11 cellular contexts compared by ENCODE assay signal in genomic region chr1:192488058-192488457, GRCh38.
A peak's percentile ranks its signal among the peaks of the same experiment; 100 is the strongest.
DNase-seq lines count a peak whose midpoint lies in the region; ATAC-seq, FAIRE-seq and TF ChIP-seq lines count a peak whose summit lies in the region.
"Had no signal": no experiment of that assay in that cellular context is flagged by ENCODE, and none has a peak within 500 bp of the region (broad histone marks: within the 10 kb centered on the region; RNA-seq: fewer than 3 reads in every experiment).

No MANE protein-coding gene starts in this region.

- no peak overlapping the region for H2BK15ac ChIP-seq in mesenchymal stem cell (ENCODE audit: low read depth, poor library complexity, severe bottlenecking)

- H3K36me3 ChIP-seq in HCT116 (ENCODE audit: control insufficient read depth in 1 of 2, insufficient read depth in 2 of 2, low read length in 2 of 2): no peaks in the 10 kb centered on the region
- no peaks in the 10 kb centered on the region for H3K36me3 ChIP-seq in GM12878 (ENCODE audit: control insufficient read depth in 2 of 2, insufficient read depth in 2 of 2, low read length in 1 of 2)
- no peaks in the 10 kb centered on the region for H3K36me3 ChIP-seq in mesenchymal stem cell (ENCODE audit: control insufficient read depth in 1 of 2, insufficient read depth in 2 of 2, low read depth in 1 of 2, low read length in 2 of 2)

- H3K9me3 ChIP-seq in AG04450 (ENCODE audit: control insufficient read depth, insufficient read depth, low read length) (no peaks in the 10 kb centered on the region), HCT116 (ENCODE audit: control insufficient read depth in 1 of 2, insufficient read depth in 1 of 2, low read depth in 1 of 2, low read length in 2 of 2) (no peaks in the 10 kb centered on the region), GM12878 (replicated peaks; ENCODE audit: control insufficient read depth, insufficient read depth, low read length) (no peaks in the 10 kb centered on the region), mesenchymal stem cell (ENCODE audit: control insufficient read depth, low read length) (no peaks in the 10 kb centered on the region)

- H3K79me2 ChIP-seq in HCT116 (ENCODE audit: insufficient read depth, low read length): no peaks in the 10 kb centered on the region
- H3K79me2 ChIP-seq in GM12878 (ENCODE audit: control insufficient read depth, insufficient read depth, low read length): no peaks in the 10 kb centered on the region

- H3K4me3 ChIP-seq in AG04450 (ENCODE audit: low read depth, low read length) (no peak overlapping the region), HCT116 (replicated peaks in 1 of 2; ENCODE audit: low read depth in 1 of 2, low read length in 2 of 2) (no peak overlapping the region), GM12878 (no peak overlapping the region), mesenchymal stem cell (ENCODE audit: insufficient read depth in 1 of 2, low read depth in 1 of 2, low read length in 2 of 2) (no peak overlapping the region)

- H4K8ac ChIP-seq in mesenchymal stem cell (ENCODE audit: low read length): no peak overlapping the region

- no peak for TF ChIP-seq EP300 in GM12878 (IDR thresholded peaks at IDR 0.05; ENCODE audit: borderline replicate concordance in 1 of 2, control insufficient read depth in 1 of 2, low read depth in 2 of 2, low read length in 2 of 2)

- H3K23ac ChIP-seq in mesenchymal stem cell (ENCODE audit: low read length in 2 of 2): no peak overlapping the region

- H2BK5ac ChIP-seq in mesenchymal stem cell (ENCODE audit: low read depth, low read length, poor library complexity, severe bottlenecking): no peak overlapping the region

- DNase-seq in AG04450 (ENCODE audit: low read depth, low spot score) (no peak), HCT116 (ENCODE audit: low read depth, low spot score) (no peak), GM12878 (ENCODE audit: low read depth, low spot score) (no peak), mesenchymal stem cell (no peak), GDM1 (lab: John Stamatoyannopoulos, UW) (no peak), A172 (ENCODE audit: low spot score) (no peak)
- DNase-seq in activated CD4-positive, alpha-beta T cell treated with anti-CD3 and anti-CD28 coated beads, Interleukin-2, amount 10 ng/mL, durations not matched to agents 24 days and 14 days: no peak
- DNase-seq: C1 segment of cervical spinal cord, cortex of kidney, NCI-H1694 treated with DMSO at 0.1 percent for 48 hours had no signal

- in situ Hi-C loops in GM12878 (cut with MboI): no loop called here

- no peak overlapping the region for H2BK12ac ChIP-seq in mesenchymal stem cell (ENCODE audit: low read length in 2 of 2)

- H3K9ac ChIP-seq in HCT116 (ENCODE audit: low read length) (no peak overlapping the region), GM12878 (ENCODE audit: control insufficient read depth, insufficient read depth, low read length) (no peak overlapping the region), mesenchymal stem cell (ENCODE audit: low read length) (peak overlapping the region; percentile 95)

- TF ChIP-seq RAD21 in HCT116 (IDR thresholded peaks at IDR 0.05; ENCODE audit: low read depth) (no peak), GM12878 (IDR thresholded peaks at IDR 0.05; ENCODE audit: insufficient read depth, low read depth, low read length) (no peak)

- H2AFZ ChIP-seq in HCT116 (ENCODE audit: low read depth, low read length, poor library complexity, severe bottlenecking) (no peak overlapping the region), GM12878 (ENCODE audit: control insufficient read depth, low read depth, low read length) (no peak overlapping the region), mesenchymal stem cell (ENCODE audit: low read depth, low read length) (no peak overlapping the region)

- POLR2A ChIA-PET in AG04450 (lab: Yijun Ruan, JAX) (no interaction called here), HCT116 (lab: Charles Lee) (no interaction called here), GM12878 (lab: Charles Lee) (no interaction called here)

- no peaks in the 10 kb centered on the region for H3K79me1 ChIP-seq in mesenchymal stem cell (replicated peaks; ENCODE audit: low read length, poor library complexity, severe bottlenecking)

- H4K20me1 ChIP-seq in HCT116 (ENCODE audit: insufficient read depth) (no peaks in the 10 kb centered on the region), GM12878 (ENCODE audit: control insufficient read depth, insufficient read depth) (no peaks in the 10 kb centered on the region)

- H3K4ac ChIP-seq in mesenchymal stem cell (ENCODE audit: low read depth in 1 of 2, low read length in 2 of 2): no peak overlapping the region

- SMC1A ChIA-PET in GM12878 (lab: Charles Lee; ENCODE audit: uncharacterized antibody, unreplicated experiment): no interaction called here

- H3K27me3 Mint-ChIP-seq in activated CD4-positive, alpha-beta T cell treated with anti-CD3 and anti-CD28 coated beads, Interleukin-2, amount 10 ng/mL, durations not matched to agents 24 days and 14 days: no peaks in the 10 kb centered on the region

- H3K27ac ChIP-seq in AG04450 (ENCODE audit: low read depth, low read length) (no peak overlapping the region), HCT116 (ENCODE audit: low read depth, low read length) (no peak overlapping the region), GM12878 (ENCODE audit: control insufficient read depth, insufficient read depth) (no peak overlapping the region), mesenchymal stem cell (ENCODE audit: low read length, poor library complexity, severe bottlenecking) (no peak overlapping the region)

- H3K27ac Mint-ChIP-seq in activated CD4-positive, alpha-beta T cell treated with anti-CD3 and anti-CD28 coated beads, Interleukin-2, amount 10 ng/mL, durations not matched to agents 24 days and 14 days: no peak overlapping the region

- intact Hi-C loops in HCT116 (cut with micrococcal nuclease): no loop called here
- intact Hi-C loops in GM12878 (cut with micrococcal nuclease; ENCODE audit: unreplicated experiment): no loop called here
- intact Hi-C loops in activated CD4-positive, alpha-beta T cell treated with anti-CD3 and anti-CD28 coated beads, Interleukin-2, amount 10 ng/mL, durations not matched to agents 24 days and 14 days (cut with micrococcal nuclease): no loop called here

- H3K9me3 Mint-ChIP-seq in activated CD4-positive, alpha-beta T cell treated with anti-CD3 and anti-CD28 coated beads, Interleukin-2, amount 10 ng/mL, durations not matched to agents 24 days and 14 days: no peaks in the 10 kb centered on the region

- RAD21 ChIA-PET in HCT116 (lab: Charles Lee; ENCODE audit: low non-redundant PET in 1 of 2, low total read pairs in 2 of 2, uncharacterized antibody in 2 of 2, unreplicated experiment in 2 of 2): no interaction called here
- RAD21 ChIA-PET in GM12878 (lab: Charles Lee; ENCODE audit: unreplicated experiment): no interaction called here

- no peaks in the 10 kb centered on the region for H3K36me3 Mint-ChIP-seq in activated CD4-positive, alpha-beta T cell treated with anti-CD3 and anti-CD28 coated beads, Interleukin-2, amount 10 ng/mL, durations not matched to agents 24 days and 14 days (ENCODE audit: low read depth)

- H2BK120ac ChIP-seq in mesenchymal stem cell (ENCODE audit: low read depth, low read length): no peak overlapping the region

- ATAC-seq in HCT116 (peak; percentile 84), GM12878 (0 out of 3 replicates have a peak, but pooled peaks have one; percentile 32), HG02642 (IDR thresholded peaks at IDR 0.05; ENCODE audit: poor library complexity, unreplicated experiment) (no peak)

- H2AK5ac ChIP-seq in mesenchymal stem cell (ENCODE audit: low read length, severe bottlenecking): no peak overlapping the region

- H3K4me1 ChIP-seq in HCT116 (ENCODE audit: control insufficient read depth in 1 of 2, insufficient read depth in 2 of 2, low read length in 2 of 2) (peaks cover 0 to 12% of the 10 kb centered on the region in 2 experiments; a peak in 2 of 4 replicates), GM12878 (ENCODE audit: control insufficient read depth, insufficient read depth, low read length) (no peaks in the 10 kb centered on the region), mesenchymal stem cell (ENCODE audit: control insufficient read depth, insufficient read depth, low read depth, low read length) (peaks cover 3% of the 10 kb centered on the region)

- peak overlapping the region in 1 of 2 experiments; percentile 12 for H3K18ac ChIP-seq in mesenchymal stem cell (ENCODE audit: low read depth in 1 of 2, low read length in 2 of 2)

- H3K14ac ChIP-seq in mesenchymal stem cell (ENCODE audit: low read length in 2 of 2): no peak overlapping the region

- H3K27me3 ChIP-seq in AG04450 (ENCODE audit: control insufficient read depth, insufficient read depth, low read length): no peaks in the 10 kb centered on the region
- no peaks in the 10 kb centered on the region for H3K27me3 ChIP-seq in HCT116 (ENCODE audit: insufficient read depth, low read length)
- no peaks in the 10 kb centered on the region for H3K27me3 ChIP-seq in GM12878 (replicated peaks in 1 of 2; ENCODE audit: control insufficient read depth in 2 of 2, insufficient read depth in 2 of 2, low read length in 1 of 2)
- H3K27me3 ChIP-seq in mesenchymal stem cell (ENCODE audit: control insufficient read depth in 1 of 2, insufficient read depth in 1 of 2, low read length in 2 of 2): no peaks in the 10 kb centered on the region

- peak; percentile 19; the same call in 1 of the 2 replicates for TF ChIP-seq CTCF in AG04450 (IDR thresholded peaks at IDR 0.05; ENCODE audit: low read depth, low read length)
- peak in 2 of 3 experiments; percentile 51 to 52; a peak in 4 of 6 replicates for TF ChIP-seq CTCF in HCT116 (IDR thresholded peaks at IDR 0.05 in 2 of 3, conservative IDR thresholded peaks at IDR 0.05 in 1 of 3; ENCODE audit: borderline replicate concordance in 1 of 3, insufficient read depth in 1 of 3, low read depth in 2 of 3, low read length in 2 of 3)
- peak in 1 of 3 experiments; percentile 20; a peak in 1 of 6 replicates for TF ChIP-seq CTCF in GM12878 (IDR thresholded peaks at IDR 0.05 in 2 of 3, conservative IDR thresholded peaks at IDR 0.05 in 1 of 3; ENCODE audit: control insufficient read depth in 2 of 3, extremely low read depth in 1 of 3, insufficient read depth in 1 of 3, low read depth in 3 of 3, low read length in 3 of 3)

- peaks cover 5% of the 10 kb centered on the region for H3K4me1 Mint-ChIP-seq in activated CD4-positive, alpha-beta T cell treated with anti-CD3 and anti-CD28 coated beads, Interleukin-2, amount 10 ng/mL, durations not matched to agents 24 days and 14 days

- H4K91ac ChIP-seq in mesenchymal stem cell (ENCODE audit: low read length): no peak overlapping the region

- no peak for FAIRE-seq in GM12878 (lab: Jason Lieb, UNC)

- no peaks in the 10 kb centered on the region for H3K9me2 ChIP-seq in HCT116 (ENCODE audit: insufficient read depth)

- CTCF ChIA-PET in AG04450 (lab: Charles Lee): no interaction called here
- CTCF ChIA-PET in HCT116 (lab: Charles Lee): no interaction called here
- CTCF ChIA-PET in GM12878 (lab: Yijun Ruan, JAX): no interaction called here

- H3K4me2 ChIP-seq in HCT116 (ENCODE audit: low read length) (no peak overlapping the region), GM12878 (ENCODE audit: control insufficient read depth, insufficient read depth) (no peak overlapping the region), mesenchymal stem cell (ENCODE audit: low read length, poor library complexity, severe bottlenecking) (no peak overlapping the region)

- H3K4me3 Mint-ChIP-seq in activated CD4-positive, alpha-beta T cell treated with anti-CD3 and anti-CD28 coated beads, Interleukin-2, amount 10 ng/mL, durations not matched to agents 24 days and 14 days: no peak overlapping the region

- no peak for TF ChIP-seq POLR2A in HCT116 (IDR thresholded peaks at IDR 0.05; ENCODE audit: borderline replicate concordance, extremely low read depth, insufficient read depth, insufficient read length)
- no peak for TF ChIP-seq POLR2A in GM12878 (IDR thresholded peaks at IDR 0.05; ENCODE audit: low read depth, low read length)

- BruUV-seq in HCT116 (replicated peaks; lab: Mats Ljungman, UMichigan): no TSS peak
- BruUV-seq in GM12878 (replicated peaks; lab: Mats Ljungman, UMichigan): no TSS peak
